In genomic region chr22:45504703-45505341, GRCh38 we compare ENCODE assay signal across 8 cellular contexts. TPM values are rescaled to one million over a fixed set of nuclear protein-coding genes. Genes with fewer than 3 reads are reported as not detected.
DNase-seq lines count a peak whose midpoint lies in the region; ATAC-seq and TF ChIP-seq lines count a peak whose summit lies in the region.

No MANE protein-coding gene starts in this region.

- intact Hi-C loops in colonic mucosa (cut with DNase I): no loop called here
- intact Hi-C loops in lower leg skin (cut with DNase I; ENCODE audit: low total_unique reads): no loop called here

- H3K36me3 ChIP-seq in colonic mucosa: no peaks in the 10 kb centered on the region
- H3K36me3 ChIP-seq in upper lobe of left lung: no peaks in the 10 kb centered on the region

- H3K27ac ChIP-seq in colonic mucosa: peak overlapping the region; percentile 44
- H3K27ac ChIP-seq in upper lobe of left lung: peak overlapping the region in 3 of 4 donors; percentile 79 to 84 (median 80)

- H3K9ac ChIP-seq in colonic mucosa (ENCODE audit: low read depth in 2 of 2, low read length in 2 of 2): peak overlapping the region in 1 of 2 donors; percentile 12

- peak in 1 of 2 donors; percentile 49 for ATAC-seq in upper lobe of left lung (ENCODE audit: low FRiP score in 2 of 2)
- no peak for ATAC-seq in GM19397 (IDR thresholded peaks at IDR 0.05; ENCODE audit: unreplicated experiment)
- no peak for ATAC-seq in HG03439 (IDR thresholded peaks at IDR 0.05; ENCODE audit: unreplicated experiment)

- peaks cover 24% of the 10 kb centered on the region for H3K27me3 ChIP-seq in colonic mucosa
- H3K27me3 ChIP-seq in upper lobe of left lung: peaks cover 0 to 19% (median 12%) of the 10 kb centered on the region in 4 donors

- 13 to 15% methylated on average over 18 of the region's 18 CpGs for whole genome bisulfite sequencing in lower leg skin, 2 donors
- WGBS in upper lobe of left lung, 2 donors: 25 to 38% methylated on average over 17 to 18 of the region's 18 CpGs

- DNase-seq in NCI-H2107 treated with DMSO at 0.1 percent for 48 hours (lab: John Stamatoyannopoulos, UW; ENCODE audit: unreplicated experiment): peak; percentile 35
- DNase-seq in NCI-H2107 (lab: John Stamatoyannopoulos, UW): no peak
- DNase-seq in colonic mucosa: no peak
- DNase-seq in lower leg skin (ENCODE audit: low spot score in 2 of 2): no peak
- DNase-seq in upper lobe of left lung: no peak
- DNase-seq in NCI-H1048 (lab: John Stamatoyannopoulos, UW): no peak

- no peaks in the 10 kb centered on the region for H3K9me3 ChIP-seq in colonic mucosa
- H3K9me3 ChIP-seq in upper lobe of left lung: no peaks in the 10 kb centered on the region

- H3K4me1 ChIP-seq in colonic mucosa (no peaks in the 10 kb centered on the region), upper lobe of left lung (peaks cover 7 to 12% (median 10%) of the 10 kb centered on the region in 4 donors)

- H3K4me3 ChIP-seq in colonic mucosa: peak overlapping the region; percentile 9
- peak overlapping the region; percentile 52 for H3K4me3 ChIP-seq in lower leg skin (ENCODE audit: low read depth, poor library complexity, severe bottlenecking)
- peak overlapping the region in 3 of 4 donors; percentile 43 to 53 (median 51) for H3K4me3 ChIP-seq in upper lobe of left lung

- TF ChIP-seq CTCF in colonic mucosa (IDR thresholded peaks at IDR 0.05) (no peak), lower leg skin (IDR thresholded peaks at IDR 0.05) (no peak), upper lobe of left lung (IDR thresholded peaks at IDR 0.05) (no peak)

- no peak for TF ChIP-seq EP300 in upper lobe of left lung (IDR thresholded peaks at IDR 0.05)

- TF ChIP-seq POLR2A in lower leg skin (IDR thresholded peaks at IDR 0.05) (no peak), upper lobe of left lung (IDR thresholded peaks at IDR 0.05) (no peak)

RNA-seq across cellular contexts. Expression of gene FBLN1, which starts 2.1 kb away (rescaled TPM):
- total RNA-seq in colonic mucosa (10 to 100 TPM; 41.6 to 65.5 TPM), lower leg skin (100 to 1,000 TPM; 114 to 414 (median 163) TPM), upper lobe of left lung (100 to 1,000 TPM in 4 of 6 donors, 10 to 100 TPM in 2; 63.9 to 523 (median 207) TPM)
